9 cellular contexts compared by ENCODE assay signal in genomic region chr6:195861-196360, GRCh38.
DNase-seq lines count a peak whose midpoint lies in the region; ATAC-seq and TF ChIP-seq lines count a peak whose summit lies in the region.
"Had no signal": no experiment of that assay in that cellular context is flagged by ENCODE, and none has a peak within 500 bp of the region (broad histone marks: within the 10 kb centered on the region; RNA-seq: fewer than 3 reads in every experiment).

No MANE protein-coding gene starts in this region.

- POLR2A ChIA-PET in activated naive CD8-positive, alpha-beta T cell treated with anti-CD3 and anti-CD28 coated beads, Interleukin-2, amount 10 ng/mL, durations not matched to agents 7 days and 5 days (lab: Charles Lee): no interaction called here

- H3K36me3 ChIP-seq in testis (ENCODE audit: low read depth, missing control alignments): no peaks in the 10 kb centered on the region
- no peaks in the 10 kb centered on the region for H3K36me3 ChIP-seq in esophagus squamous epithelium

- no peaks in the 10 kb centered on the region for H3K27me3 Mint-ChIP-seq in activated CD8-positive, alpha-beta memory T cell treated with anti-CD3 and anti-CD28 coated beads, Interleukin-2, amount 10 ng/mL, durations not matched to agents 7 days and 5 days
- no peaks in the 10 kb centered on the region for H3K27me3 Mint-ChIP-seq in activated naive CD8-positive, alpha-beta T cell treated with anti-CD3 and anti-CD28 coated beads, Interleukin-2, amount 10 ng/mL, durations not matched to agents 7 days and 5 days

- peak overlapping the region; percentile 7 for H3K27ac Mint-ChIP-seq in activated CD8-positive, alpha-beta memory T cell treated with anti-CD3 and anti-CD28 coated beads, Interleukin-2, amount 10 ng/mL, durations not matched to agents 7 days and 5 days
- H3K27ac Mint-ChIP-seq in activated naive CD8-positive, alpha-beta T cell treated with anti-CD3 and anti-CD28 coated beads, Interleukin-2, amount 10 ng/mL, durations not matched to agents 7 days and 5 days: peak overlapping the region; percentile 9

- peaks cover 49% of the 10 kb centered on the region for H3K4me1 Mint-ChIP-seq in activated CD8-positive, alpha-beta memory T cell treated with anti-CD3 and anti-CD28 coated beads, Interleukin-2, amount 10 ng/mL, durations not matched to agents 7 days and 5 days
- peaks cover 37% of the 10 kb centered on the region for H3K4me1 Mint-ChIP-seq in activated naive CD8-positive, alpha-beta T cell treated with anti-CD3 and anti-CD28 coated beads, Interleukin-2, amount 10 ng/mL, durations not matched to agents 7 days and 5 days

- WGBS in testis, 2 donors: 41 to 49% methylated on average over 3 of the region's 3 CpGs
- 32 to 35% methylated on average over 3 of the region's 3 CpGs for WGBS in esophagus squamous epithelium, 2 donors

- TF ChIP-seq CTCF in testis (IDR thresholded peaks at IDR 0.05): no peak
- no peak for TF ChIP-seq CTCF in foreskin fibroblast (IDR thresholded peaks at IDR 0.05; ENCODE audit: low read depth, low read length)
- no peak for TF ChIP-seq CTCF in esophagus squamous epithelium (IDR thresholded peaks at IDR 0.05)

- H3K36me3 Mint-ChIP-seq in activated CD8-positive, alpha-beta memory T cell treated with anti-CD3 and anti-CD28 coated beads, Interleukin-2, amount 10 ng/mL, durations not matched to agents 7 days and 5 days: peaks cover 5% of the 10 kb centered on the region
- H3K36me3 Mint-ChIP-seq in activated naive CD8-positive, alpha-beta T cell treated with anti-CD3 and anti-CD28 coated beads, Interleukin-2, amount 10 ng/mL, durations not matched to agents 7 days and 5 days: peaks cover 5% of the 10 kb centered on the region

- no peak overlapping the region for H3K4me3 Mint-ChIP-seq in activated CD8-positive, alpha-beta memory T cell treated with anti-CD3 and anti-CD28 coated beads, Interleukin-2, amount 10 ng/mL, durations not matched to agents 7 days and 5 days
- no peak overlapping the region for H3K4me3 Mint-ChIP-seq in activated naive CD8-positive, alpha-beta T cell treated with anti-CD3 and anti-CD28 coated beads, Interleukin-2, amount 10 ng/mL, durations not matched to agents 7 days and 5 days

- H3K27me3 ChIP-seq in testis (no peaks in the 10 kb centered on the region), esophagus squamous epithelium (no peaks in the 10 kb centered on the region)

- H3K4me3 ChIP-seq in testis (no peak overlapping the region), foreskin fibroblast (ENCODE audit: low read depth in 1 of 2, low read length in 2 of 2) (no peak overlapping the region), esophagus squamous epithelium (no peak overlapping the region)

- peaks cover 3% of the 10 kb centered on the region for H3K9me3 Mint-ChIP-seq in activated CD8-positive, alpha-beta memory T cell treated with anti-CD3 and anti-CD28 coated beads, Interleukin-2, amount 10 ng/mL, durations not matched to agents 7 days and 5 days (ENCODE audit: low read depth)
- H3K9me3 Mint-ChIP-seq in activated naive CD8-positive, alpha-beta T cell treated with anti-CD3 and anti-CD28 coated beads, Interleukin-2, amount 10 ng/mL, durations not matched to agents 7 days and 5 days: peaks cover 6% of the 10 kb centered on the region

- peak; percentile 27 for ATAC-seq in activated CD8-positive, alpha-beta memory T cell treated with anti-CD3 and anti-CD28 coated beads, Interleukin-2, amount 10 ng/mL, durations not matched to agents 7 days and 5 days
- peak; percentile 32 for ATAC-seq in activated naive CD8-positive, alpha-beta T cell treated with anti-CD3 and anti-CD28 coated beads, Interleukin-2, amount 10 ng/mL, durations not matched to agents 7 days and 5 days (ENCODE audit: low read depth)

- peak; percentile 60 for DNase-seq in activated CD8-positive, alpha-beta memory T cell treated with anti-CD3 and anti-CD28 coated beads, Interleukin-2, amount 10 ng/mL, durations not matched to agents 7 days and 5 days
- DNase-seq in activated CD8-positive, alpha-beta memory T cell treated with anti-CD3 and anti-CD28 coated beads for 24 hours: no peak
- no peak for DNase-seq in activated naive CD8-positive, alpha-beta T cell treated with anti-CD3 and anti-CD28 coated beads, Interleukin-2, amount 10 ng/mL, durations not matched to agents 7 days and 5 days
- DNase-seq in lung microvascular endothelial cell (ENCODE audit: low read depth in 2 of 2): peak; percentile 13 to 56
- DNase-seq in testis: peak; percentile 81
- DNase-seq in foreskin fibroblast: no peak
- no peak for DNase-seq in NOMO-1 treated with DMSO at 0.1 percent for 48 hours (lab: John Stamatoyannopoulos, UW; ENCODE audit: unreplicated experiment)
- DNase-seq in esophagus squamous epithelium (lab: John Stamatoyannopoulos, UW): no peak
- DNase-seq: NCI-H524 treated with DMSO at 0.1 percent for 48 hours had no signal

- H3K27ac ChIP-seq in testis (no peak overlapping the region), esophagus squamous epithelium (no peak overlapping the region)

- peaks cover 9% of the 10 kb centered on the region for H3K4me1 ChIP-seq in testis
- H3K4me1 ChIP-seq in esophagus squamous epithelium: peaks cover 0 to 14% (median 5%) of the 10 kb centered on the region in 3 donors

- intact Hi-C loops in testis (cut with DNase I; ENCODE audit: low total_unique reads) (no loop called here), esophagus squamous epithelium (cut with DNase I) (no loop called here)

- no peak for TF ChIP-seq POLR2A in testis (IDR thresholded peaks at IDR 0.05)
- TF ChIP-seq POLR2A in esophagus squamous epithelium (IDR thresholded peaks at IDR 0.05): no peak

- H3K9me3 ChIP-seq in testis (no peaks in the 10 kb centered on the region), esophagus squamous epithelium (no peaks in the 10 kb centered on the region)

- CTCF ChIA-PET in activated CD8-positive, alpha-beta memory T cell treated with anti-CD3 and anti-CD28 coated beads, Interleukin-2, amount 10 ng/mL, durations not matched to agents 7 days and 5 days (lab: Charles Lee): interaction anchor here (0.8 to 2.9 kb wide), 4 partner anchors 11 to 111 kb away, joined by 3 to 15 read pairs (median 3); no protein-coding TSS in a partner anchor

Comparison
In these comparisons a context has a peak if more than half of its experiments do, and no peak if none do; other contexts are left out.
1. DNase-seq: peak in activated CD8-positive, alpha-beta memory T cell treated with anti-CD3 and anti-CD28 coated beads, Interleukin-2, amount 10 ng/mL, durations not matched to agents 7 days and 5 days (single experiment), lung microvascular endothelial cell (2 of 2) and testis (single experiment); none in activated CD8-positive, alpha-beta memory T cell treated with anti-CD3 and anti-CD28 coated beads for 24 hours (single experiment), activated naive CD8-positive, alpha-beta T cell treated with anti-CD3 and anti-CD28 coated beads, Interleukin-2, amount 10 ng/mL, durations not matched to agents 7 days and 5 days (single experiment), foreskin fibroblast (0 of 2), NOMO-1 treated with DMSO at 0.1 percent for 48 hours (single experiment) and esophagus squamous epithelium (single experiment).